In the genomic region with DNA sequence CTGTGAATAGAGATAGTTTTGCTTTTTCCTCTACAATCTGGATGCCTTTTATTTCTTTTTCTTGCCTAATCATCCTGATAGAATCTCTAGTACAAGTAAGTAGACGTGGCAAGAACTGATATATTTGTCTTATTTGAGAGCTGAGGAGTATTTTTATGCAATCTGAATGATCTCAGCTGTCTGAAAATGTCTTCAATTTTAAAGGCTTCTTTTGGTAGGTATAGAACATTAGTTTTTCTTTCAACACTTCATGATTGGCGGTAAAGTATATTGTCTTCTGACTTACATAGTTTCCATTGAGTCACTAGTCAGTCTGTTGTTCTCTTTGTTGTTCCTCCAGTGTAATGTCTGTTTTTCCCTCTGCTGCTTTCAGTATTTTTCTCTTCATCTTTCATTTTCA, we compare ENCODE assay signal across 11 cellular contexts. TPM values are rescaled to one million over a fixed set of nuclear protein-coding genes. Genes with fewer than 3 reads are reported as not detected.
DNase-seq lines count a peak whose midpoint lies in the region; ATAC-seq, FAIRE-seq and TF ChIP-seq lines count a peak whose summit lies in the region.
"Had no signal": no experiment of that assay in that cellular context is flagged by ENCODE, and none has a peak within 500 bp of the region (broad histone marks: within the 10 kb centered on the region; RNA-seq: fewer than 3 reads in every experiment).

No MANE protein-coding gene starts in this region.

- TF ChIP-seq EP300 in K562 (IDR thresholded peaks at IDR 0.05; ENCODE audit: low read length): no peak

- POLR2A ChIA-PET in K562 (lab: Yijun Ruan, JAX): interaction anchor here (0.6 to 0.9 kb wide), 2 partner anchors 11 to 100 kb away, joined by 3 read pairs; no protein-coding TSS in a partner anchor

- intact Hi-C loops in K562 (cut with micrococcal nuclease): loop anchor here (10.0 kb wide), 1 partner anchor 213 kb away; no protein-coding TSS in a partner anchor

- no peaks in the 10 kb centered on the region for H3K9me2 ChIP-seq in OCI-LY1 (ENCODE audit: low read depth, low read length)

- no peaks in the 10 kb centered on the region for H3K9me3 Mint-ChIP-seq in natural killer cell treated with Interleukin-12 subunit alpha and Interleukin-12 subunit beta and Interleukin-15 and Interleukin-18, amount 100 ng/mL, for 72 hours

- CTCF ChIA-PET in K562 (lab: Yijun Ruan, JAX; ENCODE audit: low intra/inter-chr PET ratio): no interaction called here

- H3K9me3 ChIP-seq in OCI-LY1 (ENCODE audit: low read length): no peaks in the 10 kb centered on the region
- H3K9me3 ChIP-seq in K562 (replicated peaks; ENCODE audit: control insufficient read depth, insufficient read depth, low read depth, low read length): no peaks in the 10 kb centered on the region

- H3K4me3 ChIP-seq in OCI-LY1 (ENCODE audit: low read depth, low read length, poor library complexity, severe bottlenecking) (peak overlapping the region; percentile 23), K562 (no peak overlapping the region), H7 (ENCODE audit: insufficient read depth, low read depth, low read length) (no peak overlapping the region)

- no peak for TF ChIP-seq RAD21 in K562 (CRISPR knock-in tag; conservative IDR thresholded peaks at IDR 0.05 in 1 of 2, IDR thresholded peaks at IDR 0.05 in 1 of 2)

- peak; percentile 45 for FAIRE-seq in GM18507 (lab: Jason Lieb, UNC)
- no peak for FAIRE-seq in K562 (lab: Jason Lieb, UNC)
- FAIRE-seq: small intestine had no signal

- H2AFZ ChIP-seq in OCI-LY1 (ENCODE audit: low read length) (no peak overlapping the region), K562 (ENCODE audit: low read depth, low read length) (no peak overlapping the region)

- TF ChIP-seq CTCF in OCI-LY1 (IDR thresholded peaks at IDR 0.05; ENCODE audit: low read length) (no peak), K562 (IDR thresholded peaks at IDR 0.05 in 2 of 3, conservative IDR thresholded peaks at IDR 0.05 in 1 of 3; ENCODE audit: insufficient read depth in 2 of 3, low read depth in 1 of 3, low read length in 3 of 3) (no peak)

- H3K4me1 ChIP-seq in OCI-LY1 (ENCODE audit: insufficient read depth, low read length, severe bottlenecking) (peaks cover 50% of the 10 kb centered on the region), K562 (replicated peaks in 1 of 2; ENCODE audit: control insufficient read depth in 2 of 2, insufficient read depth in 2 of 2, low read length in 2 of 2) (peaks cover 4 to 24% of the 10 kb centered on the region in 2 experiments; a peak in 3 of 5 replicates)

- peak overlapping the region; percentile 49 to 54 for H3K27ac Mint-ChIP-seq in natural killer cell treated with Interleukin-12 subunit alpha and Interleukin-12 subunit beta and Interleukin-15 and Interleukin-18, amount 100 ng/mL, for 72 hours

- no peak; the same call in 2 of the 3 replicates for ATAC-seq in K562
- no peak for ATAC-seq in natural killer cell treated with Interleukin-12 subunit alpha and Interleukin-12 subunit beta and Interleukin-15 and Interleukin-18, amount 100 ng/mL, for 72 hours

- H3K4me2 ChIP-seq in OCI-LY1 (ENCODE audit: low read length) (peak overlapping the region; percentile 69), K562 (ENCODE audit: insufficient read depth, low read length) (peak overlapping the region; percentile 16; the same call in 1 of the 2 replicates)

- H4K20me1 ChIP-seq in OCI-LY1 (ENCODE audit: insufficient read depth, low read length): no peaks in the 10 kb centered on the region
- peaks cover 6% of the 10 kb centered on the region; the same call in 1 of the 2 replicates for H4K20me1 ChIP-seq in K562 (replicated peaks; ENCODE audit: control insufficient read depth, insufficient read depth, low read length)

- H3K36me3 ChIP-seq in OCI-LY1 (ENCODE audit: insufficient read depth, low read length): peaks cover 3% of the 10 kb centered on the region
- H3K36me3 ChIP-seq in K562 (ENCODE audit: control insufficient read depth, insufficient read depth, low read length): peaks cover 9% of the 10 kb centered on the region
- no peaks in the 10 kb centered on the region for H3K36me3 ChIP-seq in H7 (replicated peaks; ENCODE audit: control insufficient read depth, insufficient read depth, low read length)

- peaks cover 42 to 55% of the 10 kb centered on the region in 2 donors for H3K4me1 Mint-ChIP-seq in natural killer cell treated with Interleukin-12 subunit alpha and Interleukin-12 subunit beta and Interleukin-15 and Interleukin-18, amount 100 ng/mL, for 72 hours (ENCODE audit: low read depth in 2 of 2)

- H3K9me1 ChIP-seq in K562 (ENCODE audit: control insufficient read depth, insufficient read depth, low read length): peaks cover 3% of the 10 kb centered on the region

- TF ChIP-seq POLR2A in K562 (conservative IDR thresholded peaks at IDR 0.05): no peak

- H3K27me3 ChIP-seq in OCI-LY1 (ENCODE audit: insufficient read depth, low read length) (no peaks in the 10 kb centered on the region), K562 (ENCODE audit: control insufficient read depth in 2 of 2, insufficient read depth in 2 of 2, low read length in 2 of 2) (no peaks in the 10 kb centered on the region), H7 (ENCODE audit: control insufficient read depth, insufficient read depth, low read length) (no peaks in the 10 kb centered on the region)

- H3K27ac ChIP-seq in OCI-LY1 (ENCODE audit: low read depth, low read length, poor library complexity, severe bottlenecking) (peak overlapping the region; percentile 79), K562 (ENCODE audit: extremely low read depth, low read depth, low read length) (no peak overlapping the region; the same call in 2 of the 3 replicates)
- H3K27ac ChIP-seq: VCaP had no signal

- BruUV-seq in K562 (replicated peaks; lab: Mats Ljungman, UMichigan): no TSS peak

- H3K79me2 ChIP-seq in OCI-LY1 (ENCODE audit: insufficient read depth, low read length) (peaks cover 91% of the 10 kb centered on the region), K562 (ENCODE audit: control insufficient read depth, insufficient read depth, low read length) (peaks cover 97% of the 10 kb centered on the region)

- H3K27me3 Mint-ChIP-seq in natural killer cell treated with Interleukin-12 subunit alpha and Interleukin-12 subunit beta and Interleukin-15 and Interleukin-18, amount 100 ng/mL, for 72 hours: no peaks in the 10 kb centered on the region

- peaks cover 5% of the 10 kb centered on the region for H3F3A ChIP-seq in OCI-LY1 (ENCODE audit: insufficient read depth, low read length)

- H3K36me3 Mint-ChIP-seq in natural killer cell treated with Interleukin-12 subunit alpha and Interleukin-12 subunit beta and Interleukin-15 and Interleukin-18, amount 100 ng/mL, for 72 hours: no peaks in the 10 kb centered on the region

- DNase-seq in GM18507 (ENCODE audit: extremely low spot score, insufficient read length, low read depth): no peak
- DNase-seq in K562 (ENCODE audit: extremely low read depth in 1 of 4, low spot score in 3 of 4): no peak
- no peak for DNase-seq in natural killer cell treated with Interleukin-12 subunit alpha and Interleukin-12 subunit beta and Interleukin-15 and Interleukin-18, amount 100 ng/mL, for 72 hours (ENCODE audit: low spot score)
- DNase-seq in H7: no peak
- no peak for DNase-seq in NCI-H146 (lab: John Stamatoyannopoulos, UW)
- DNase-seq in NCI-H2196 treated with DMSO at 0.1 percent for 48 hours (lab: John Stamatoyannopoulos, UW; ENCODE audit: unreplicated experiment): no peak
- DNase-seq: amygdala, RPMI8226, small intestine had no signal

- in situ Hi-C loops in K562 (cut with MboI): no loop called here

- H3K9ac ChIP-seq in OCI-LY1 (ENCODE audit: low read length): peak overlapping the region; percentile 21; the same call in 1 of the 2 replicates
- H3K9ac ChIP-seq in K562 (ENCODE audit: insufficient read depth in 1 of 2, low read depth in 2 of 2, low read length in 2 of 2): peak overlapping the region in 1 of 2 experiments; percentile 11; a peak in 1 of 4 replicates

- 15% methylated on average over 2 of the region's 2 CpGs for WGBS in K562 (ENCODE audit: insufficient coverage, low coverage, missing lambda C conversion rate)

- peak overlapping the region; percentile 48 for H3K4me3 Mint-ChIP-seq in natural killer cell treated with Interleukin-12 subunit alpha and Interleukin-12 subunit beta and Interleukin-15 and Interleukin-18, amount 100 ng/mL, for 72 hours

TF ChIP-seq in K562, 482 proteins besides CTCF, POLR2A, EP300 and RAD21 (continues in another document):
- TF ChIP-seq C11orf30 (IDR thresholded peaks at IDR 0.05; ENCODE audit: low read depth): peak; percentile 64
- peak; percentile 67 for TF ChIP-seq SOX6 (IDR thresholded peaks at IDR 0.05)

RNA-seq across cellular contexts. Expression of a gene that starts 31.3 kb away (rescaled TPM):
- 68.6 and 206 TPM in 2 replicates for total RNA-seq in K562 (2011; cell fraction: chromatin; rRNA removed; ENCODE audit: low replicate concordance)
- 29.5 and 38.4 TPM in 2 replicates for total RNA-seq in K562 (2011; cell fraction: nucleolus; rRNA removed)
- 68.1 and 97.3 TPM in 2 replicates for total RNA-seq in K562 (2011; cell fraction: nucleoplasm; rRNA removed)
- total RNA-seq in K562 (2014; rRNA removed): 23.0 and 23.9 TPM in 2 replicates
- total RNA-seq in K562 (2014; rRNA removed; fragmentation: Illumina TruSeq; extraction: Trizol): 56.1 and 59.4 TPM in 2 replicates
- total RNA-seq in K562 (2015; rRNA removed; fragmentation: Illumina TruSeq; extraction: Trizol): 44.8 and 47.5 TPM in 2 replicates
- 43.3 and 45.3 TPM in 2 replicates for total RNA-seq in K562 (2021)
- polyA plus RNA-seq in K562 (2011; rRNA removed): 15.1 and 18.2 TPM in 2 replicates
- polyA plus RNA-seq in K562 (2011; cell fraction: cytosol; rRNA removed): 7.3 and 9.3 TPM in 2 replicates
- 18.7 and 21.6 TPM in 2 replicates for polyA plus RNA-seq in K562 (2011; cell fraction: nucleus; rRNA removed)
- polyA plus RNA-seq in K562 (2012): 10.1 and 11.9 TPM in 2 replicates
- 15.4 and 21.1 TPM in 2 replicates for polyA plus RNA-seq in K562 (2014; fragmentation: Illumina TruSeq; extraction: Trizol)
- polyA plus RNA-seq in K562 (2014; fragmentation: Nextera tagmentation; extraction: Ambion mirVana): 1 to 10 TPM; 4.7 to 4.8 TPM
- polyA plus RNA-seq in K562 (2014; rRNA removed): 8.9 and 9.7 TPM in 2 replicates
- polyA minus RNA-seq in K562 (2011; rRNA and poly(A)+ RNA removed): 132 and 175 TPM in 2 replicates
- polyA minus RNA-seq in K562 (2011; cell fraction: cytosol; rRNA and poly(A)+ RNA removed): 41.2 and 42.2 TPM in 2 replicates
- polyA minus RNA-seq in K562 (2011; cell fraction: nucleus; rRNA and poly(A)+ RNA removed): 26.8 and 59.2 TPM in 2 replicates
- total RNA-seq in natural killer cell treated with Interleukin-12 subunit alpha and Interleukin-12 subunit beta and Interleukin-15 and Interleukin-18, amount 100 ng/mL, for 72 hours: 10 to 100 TPM; 42.6 to 54.8 TPM
- total RNA-seq in H7 (2014; rRNA removed; shearing (Covaris generic)): 21.4 and 27.8 TPM in 2 replicates
